Comparison of ENCODE assay signal across 9 cellular contexts in genomic region chr22:27462190-27462589, GRCh38.
DNase-seq lines count a peak whose midpoint lies in the region; ATAC-seq, FAIRE-seq and TF ChIP-seq lines count a peak whose summit lies in the region.
"Had no signal": no experiment of that assay in that cellular context is flagged by ENCODE, and none has a peak within 500 bp of the region (broad histone marks: within the 10 kb centered on the region; RNA-seq: fewer than 3 reads in every experiment).

No MANE protein-coding gene starts in this region.

- in situ Hi-C loops in astrocyte of the spinal cord (cut with HindIII; ENCODE audit: low sequenced_read_pairs), result no loop called here
- in situ Hi-C loops in HepG2 (cut with HindIII; ENCODE audit: extremely low pct_ligation_motif_present, low pct_unique_long_range_greater_than_20kb), result no loop called here

- no peak for TF ChIP-seq POLR2A in HepG2 (IDR thresholded peaks at IDR 0.05; ENCODE audit: insufficient read depth in 1 of 2, low read depth in 2 of 2, low read length in 2 of 2)

- H3K36me3 ChIP-seq in HepG2 (replicated peaks in 1 of 2; ENCODE audit: control insufficient read depth in 1 of 2, insufficient read depth in 2 of 2, low read length in 2 of 2) (no peaks in the 10 kb centered on the region), thoracic aorta (no peaks in the 10 kb centered on the region), BE2C (no peaks in the 10 kb centered on the region)

- no peak for TF ChIP-seq EP300 in HepG2 (IDR thresholded peaks at IDR 0.05; ENCODE audit: low read depth in 2 of 2, low read length in 2 of 2)
- TF ChIP-seq EP300 in HepG2 (CRISPR knock-in tag; IDR thresholded peaks at IDR 0.05; ENCODE audit: borderline replicate concordance), result no peak

- CTCF ChIA-PET in HepG2 (lab: Yijun Ruan, JAX; ENCODE audit: low intra/inter-chr PET ratio, low total read pairs), result no interaction called here

- WGBS in HepG2 (ENCODE audit: low lambda C conversion rate), result 1% methylated on average over 7 of the region's 7 CpGs

- H3K4me3 ChIP-seq in astrocyte of the spinal cord (ENCODE audit: low read depth, low read length) (no peak overlapping the region), HepG2 (replicated peaks in 1 of 3; ENCODE audit: insufficient read depth in 1 of 3, low read depth in 2 of 3, low read length in 3 of 3) (no peak overlapping the region), thoracic aorta (no peak overlapping the region), BE2C (ENCODE audit: low read depth, low read length) (no peak overlapping the region)

- H3K27ac ChIP-seq in HepG2 (ENCODE audit: extremely low read length, insufficient read depth, low read length) (no peak overlapping the region), thoracic aorta (peak overlapping the region; percentile 17 to 77)

- H3K27me3 ChIP-seq in HepG2 (ENCODE audit: control insufficient read depth in 1 of 2, insufficient read depth in 2 of 2, low read length in 2 of 2) (peaks cover 2 to 17% of the 10 kb centered on the region in 2 experiments; a peak in 3 of 5 replicates), thoracic aorta (replicated peaks; ENCODE audit: insufficient read depth) (peaks cover 3% of the 10 kb centered on the region), BE2C (peaks cover 23% of the 10 kb centered on the region)

- POLR2A ChIA-PET in HepG2 (lab: Yijun Ruan, JAX), result no interaction called here

- no peak for TF ChIP-seq CTCF in astrocyte of the spinal cord (IDR thresholded peaks at IDR 0.05; ENCODE audit: low read depth, low read length)
- TF ChIP-seq CTCF in HepG2 (CRISPR knock-in tag; IDR thresholded peaks at IDR 0.05), result no peak
- no peak for TF ChIP-seq CTCF in thoracic aorta (IDR thresholded peaks at IDR 0.05)
- TF ChIP-seq CTCF in BE2C (IDR thresholded peaks at IDR 0.05; ENCODE audit: low read depth, low read length), result no peak

- BruUV-seq in HepG2 (replicated peaks; lab: Mats Ljungman, UMichigan), result no TSS peak

- H3K9me3 ChIP-seq in HepG2 (ENCODE audit: low read length) (no peaks in the 10 kb centered on the region), thoracic aorta (no peaks in the 10 kb centered on the region), BE2C (no peaks in the 10 kb centered on the region)

- H2AFZ ChIP-seq in HepG2 (ENCODE audit: low read length), result no peak overlapping the region

- H3K79me2 ChIP-seq in HepG2 (ENCODE audit: insufficient read depth, low read length), result no peaks in the 10 kb centered on the region

- H3K9ac ChIP-seq in HepG2 (ENCODE audit: insufficient read depth, low read depth, low read length), result no peak overlapping the region

- H3K4me1 ChIP-seq in HepG2 (ENCODE audit: insufficient read depth, low read length), result 0 out of 2 replicates have a peak, but pooled peaks cover 10% of the 10 kb centered on the region
- peaks cover 31 to 49% of the 10 kb centered on the region in 2 donors for H3K4me1 ChIP-seq in thoracic aorta (ENCODE audit: control insufficient read depth in 1 of 2, low read depth in 2 of 2)
- no peaks in the 10 kb centered on the region for H3K4me1 ChIP-seq in BE2C

- ATAC-seq in HepG2, result peak; percentile 88
- ATAC-seq in thoracic aorta (ENCODE audit: insufficient number of reproducible peaks, low FRiP score, low read depth), result no peak
- no peak for ATAC-seq in GM18502 (IDR thresholded peaks at IDR 0.05; ENCODE audit: poor library complexity, unreplicated experiment)

- DNase-seq in NCI-H146 (lab: John Stamatoyannopoulos, UW) (peak; percentile 93), astrocyte of the spinal cord (ENCODE audit: low read depth, low spot score) (peak; percentile 24), HepG2 (ENCODE audit: low spot score) (peak; percentile 29), thoracic aorta (ENCODE audit: low spot score) (no peak), BE2C (no peak), GF-D8 (lab: John Stamatoyannopoulos, UW) (no peak)
- DNase-seq: DND-41 had no signal

- no peaks in the 10 kb centered on the region for H4K20me1 ChIP-seq in HepG2 (ENCODE audit: insufficient read depth, low read length)

- intact Hi-C loops in HepG2 (cut with micrococcal nuclease; ENCODE audit: unreplicated experiment), result no loop called here

- H3K4me2 ChIP-seq in HepG2 (ENCODE audit: low read depth, low read length), result no peak overlapping the region

- no peak for TF ChIP-seq RAD21 in HepG2 (CRISPR knock-in tag; IDR thresholded peaks at IDR 0.05)

- no peak for FAIRE-seq in HepG2 (lab: Jason Lieb, UNC)
- FAIRE-seq: bronchial epithelial cell had no signal

TF ChIP-seq in HepG2, 621 proteins besides CTCF, POLR2A, EP300 and RAD21 (continues in another document):
- no peak for TF ChIP-seq IRF9 (CRISPR knock-in tag; IDR thresholded peaks at IDR 0.05; ENCODE audit: borderline replicate concordance)
- no peak for TF ChIP-seq AHDC1 (CRISPR knock-in tag; IDR thresholded peaks at IDR 0.05; ENCODE audit: borderline replicate concordance)
- TF ChIP-seq ZNF790 (CRISPR knock-in tag; IDR thresholded peaks at IDR 0.05; ENCODE audit: borderline replicate concordance), result no peak
- no peak for TF ChIP-seq SOX13 (IDR thresholded peaks at IDR 0.05)
- TF ChIP-seq SOX13 (CRISPR knock-in tag; conservative IDR thresholded peaks at IDR 0.05 in 1 of 2, IDR thresholded peaks at IDR 0.05 in 1 of 2), result peak in 1 of 2 experiments; percentile 10; a peak in 1 of 4 replicates
- TF ChIP-seq FIP1L1 (IDR thresholded peaks at IDR 0.05; ENCODE audit: borderline replicate concordance, insufficient read depth, low read depth, low read length), result no peak
- TF ChIP-seq DDIT3 (CRISPR knock-in tag; IDR thresholded peaks at IDR 0.05), result no peak
- peak; percentile 34; the same call in 1 of the 2 replicates for TF ChIP-seq RFX1 (IDR thresholded peaks at IDR 0.05)
- no peak for TF ChIP-seq DNMT3B (CRISPR knock-in tag; conservative IDR thresholded peaks at IDR 0.05)

Comparison
In these comparisons a context has a peak if more than half of its experiments do, and no peak if none do; other contexts are left out.
1. DNase-seq: peak in NCI-H146 (single experiment), astrocyte of the spinal cord (single experiment) and HepG2 (single experiment); none in thoracic aorta (single experiment), BE2C (single experiment) and GF-D8 (single experiment).